1 cellular context compared by ENCODE assay signal in the genomic region with DNA sequence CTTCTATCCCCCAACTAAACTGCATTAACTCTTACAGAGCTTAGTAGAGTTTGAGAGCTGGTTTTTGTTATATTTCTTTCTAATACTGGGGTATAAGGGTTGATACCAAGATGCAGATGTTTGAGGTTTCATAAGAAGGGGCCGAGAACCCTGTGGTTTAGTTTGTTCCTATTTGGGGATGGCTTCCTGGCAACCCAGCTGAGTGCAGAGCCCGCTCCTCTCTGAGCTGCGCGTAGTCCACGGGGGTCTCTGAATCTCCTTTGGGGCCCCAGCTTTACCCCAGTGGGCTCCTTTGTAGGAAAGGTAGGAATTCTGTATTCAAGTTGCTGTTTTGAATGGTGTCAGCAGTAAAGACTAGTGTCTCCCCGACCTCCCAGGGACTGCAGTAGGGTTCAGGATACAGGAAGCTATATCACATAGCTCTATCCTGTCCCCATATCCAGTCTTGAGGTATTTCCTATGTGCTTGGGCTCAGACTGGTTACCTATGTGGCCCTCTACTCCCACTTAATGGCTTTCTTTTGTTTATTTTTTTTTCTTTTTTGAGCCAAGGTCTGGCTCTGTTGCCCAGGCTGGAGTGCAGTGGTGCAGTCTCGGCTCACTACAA.
TF ChIP-seq lines count a peak whose summit lies in the region.

No MANE protein-coding gene starts in this region.

TF ChIP-seq in GM23338, 12 proteins besides CTCF, POLR2A, EP300 and RAD21 (continued from another document):
- TF ChIP-seq, protein P1, sequence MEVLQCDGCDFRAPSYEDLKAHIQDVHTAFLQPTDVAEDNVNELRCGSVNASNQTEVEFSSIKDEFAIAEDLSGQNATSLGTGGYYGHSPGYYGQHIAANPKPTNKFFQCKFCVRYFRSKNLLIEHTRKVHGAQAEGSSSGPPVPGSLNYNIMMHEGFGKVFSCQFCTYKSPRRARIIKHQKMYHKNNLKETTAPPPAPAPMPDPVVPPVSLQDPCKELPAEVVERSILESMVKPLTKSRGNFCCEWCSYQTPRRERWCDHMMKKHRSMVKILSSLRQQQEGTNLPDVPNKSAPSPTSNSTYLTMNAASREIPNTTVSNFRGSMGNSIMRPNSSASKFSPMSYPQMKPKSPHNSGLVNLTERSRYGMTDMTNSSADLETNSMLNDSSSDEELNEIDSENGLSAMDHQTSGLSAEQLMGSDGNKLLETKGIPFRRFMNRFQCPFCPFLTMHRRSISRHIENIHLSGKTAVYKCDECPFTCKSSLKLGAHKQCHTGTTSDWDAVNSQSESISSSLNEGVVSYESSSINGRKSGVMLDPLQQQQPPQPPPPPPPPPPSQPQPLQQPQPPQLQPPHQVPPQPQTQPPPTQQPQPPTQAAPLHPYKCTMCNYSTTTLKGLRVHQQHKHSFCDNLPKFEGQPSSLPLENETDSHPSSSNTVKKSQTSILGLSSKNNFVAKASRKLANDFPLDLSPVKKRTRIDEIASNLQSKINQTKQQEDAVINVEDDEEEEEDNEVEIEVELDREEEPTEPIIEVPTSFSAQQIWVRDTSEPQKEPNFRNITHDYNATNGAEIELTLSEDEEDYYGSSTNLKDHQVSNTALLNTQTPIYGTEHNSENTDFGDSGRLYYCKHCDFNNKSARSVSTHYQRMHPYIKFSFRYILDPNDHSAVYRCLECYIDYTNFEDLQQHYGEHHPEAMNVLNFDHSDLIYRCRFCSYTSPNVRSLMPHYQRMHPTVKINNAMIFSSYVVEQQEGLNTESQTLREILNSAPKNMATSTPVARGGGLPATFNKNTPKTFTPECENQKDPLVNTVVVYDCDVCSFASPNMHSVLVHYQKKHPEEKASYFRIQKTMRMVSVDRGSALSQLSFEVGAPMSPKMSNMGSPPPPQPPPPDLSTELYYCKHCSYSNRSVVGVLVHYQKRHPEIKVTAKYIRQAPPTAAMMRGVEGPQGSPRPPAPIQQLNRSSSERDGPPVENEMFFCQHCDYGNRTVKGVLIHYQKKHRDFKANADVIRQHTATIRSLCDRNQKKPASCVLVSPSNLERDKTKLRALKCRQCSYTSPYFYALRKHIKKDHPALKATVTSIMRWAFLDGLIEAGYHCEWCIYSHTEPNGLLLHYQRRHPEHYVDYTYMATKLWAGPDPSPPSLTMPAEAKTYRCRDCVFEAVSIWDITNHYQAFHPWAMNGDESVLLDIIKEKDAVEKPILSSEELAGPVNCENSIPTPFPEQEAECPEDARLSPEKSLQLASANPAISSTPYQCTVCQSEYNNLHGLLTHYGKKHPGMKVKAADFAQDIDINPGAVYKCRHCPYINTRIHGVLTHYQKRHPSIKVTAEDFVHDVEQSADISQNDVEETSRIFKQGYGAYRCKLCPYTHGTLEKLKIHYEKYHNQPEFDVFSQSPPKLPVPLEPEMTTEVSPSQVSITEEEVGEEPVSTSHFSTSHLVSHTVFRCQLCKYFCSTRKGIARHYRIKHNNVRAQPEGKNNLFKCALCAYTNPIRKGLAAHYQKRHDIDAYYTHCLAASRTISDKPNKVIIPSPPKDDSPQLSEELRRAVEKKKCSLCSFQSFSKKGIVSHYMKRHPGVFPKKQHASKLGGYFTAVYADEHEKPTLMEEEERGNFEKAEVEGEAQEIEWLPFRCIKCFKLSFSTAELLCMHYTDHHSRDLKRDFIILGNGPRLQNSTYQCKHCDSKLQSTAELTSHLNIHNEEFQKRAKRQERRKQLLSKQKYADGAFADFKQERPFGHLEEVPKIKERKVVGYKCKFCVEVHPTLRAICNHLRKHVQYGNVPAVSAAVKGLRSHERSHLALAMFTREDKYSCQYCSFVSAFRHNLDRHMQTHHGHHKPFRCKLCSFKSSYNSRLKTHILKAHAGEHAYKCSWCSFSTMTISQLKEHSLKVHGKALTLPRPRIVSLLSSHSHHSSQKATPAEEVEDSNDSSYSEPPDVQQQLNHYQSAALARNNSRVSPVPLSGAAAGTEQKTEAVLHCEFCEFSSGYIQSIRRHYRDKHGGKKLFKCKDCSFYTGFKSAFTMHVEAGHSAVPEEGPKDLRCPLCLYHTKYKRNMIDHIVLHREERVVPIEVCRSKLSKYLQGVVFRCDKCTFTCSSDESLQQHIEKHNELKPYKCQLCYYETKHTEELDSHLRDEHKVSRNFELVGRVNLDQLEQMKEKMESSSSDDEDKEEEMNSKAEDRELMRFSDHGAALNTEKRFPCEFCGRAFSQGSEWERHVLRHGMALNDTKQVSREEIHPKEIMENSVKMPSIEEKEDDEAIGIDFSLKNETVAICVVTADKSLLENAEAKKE (CRISPR knock-in tag; IDR thresholded peaks at IDR 0.05), result no peak
- TF ChIP-seq CREB1 (CRISPR knock-in tag; IDR thresholded peaks at IDR 0.05; ENCODE audit: low read depth) (no peak), EZH2phosphoT487 (IDR thresholded peaks at IDR 0.05; ENCODE audit: unreplicated experiment) (no peak)
